24 cellular contexts compared by ENCODE assay signal in the genomic region with DNA sequence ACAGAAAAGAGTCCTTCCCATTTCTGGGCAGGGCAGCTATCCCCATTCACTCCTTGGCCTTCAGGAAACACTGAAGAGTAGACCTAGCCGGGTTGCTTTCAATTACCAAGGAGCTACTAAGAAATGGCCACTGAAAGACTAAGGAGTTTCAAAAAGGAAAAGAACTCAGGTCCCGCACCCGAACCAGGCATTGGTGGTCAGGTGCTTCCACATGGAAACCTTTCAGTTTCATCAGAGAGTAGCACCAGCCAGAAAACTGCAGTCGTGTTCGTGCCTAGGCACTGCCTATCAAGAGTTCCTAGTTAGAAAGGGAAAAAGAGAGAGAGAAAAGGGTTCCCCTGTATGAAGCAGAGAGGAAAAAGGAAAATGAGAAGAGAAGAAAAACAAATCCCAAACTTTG.
"Had no signal": no experiment of that assay in that cellular context is flagged by ENCODE, and none has a peak within 500 bp of the region (broad histone marks: within the 10 kb centered on the region; RNA-seq: fewer than 3 reads in every experiment).

No MANE protein-coding gene starts in this region.

- DNase-seq: colonic mucosa; cortex of kidney; dermis blood vessel endothelial cell; dorsolateral prefrontal cortex; effector CD4-positive, alpha-beta T cell; effector CD8-positive, alpha-beta T cell; effector memory CD4-positive, alpha-beta T cell; effector memory CD8-positive, alpha-beta T cell; endodermal cell; erythroblast; esophagus squamous epithelium; foreskin fibroblast; foreskin keratinocyte; foreskin melanocyte; gastrocnemius medialis; glutamatergic neuron; head of caudate nucleus; heart left ventricle; heart right ventricle had no signal

- H3K9me3 ChIP-seq: colonic mucosa, esophagus muscularis mucosa, esophagus squamous epithelium, gastrocnemius medialis, gastroesophageal sphincter had no signal

- H3K27ac ChIP-seq: colonic mucosa, coronary artery, dorsolateral prefrontal cortex, epithelial cell of prostate, esophagus muscularis mucosa, esophagus squamous epithelium, foreskin keratinocyte, gastrocnemius medialis, gastroesophageal sphincter, heart left ventricle, heart right ventricle had no signal

- H3K4me3 ChIP-seq: colonic mucosa, coronary artery, dorsolateral prefrontal cortex, esophagus muscularis mucosa, esophagus squamous epithelium, gastrocnemius medialis, gastroesophageal sphincter, heart left ventricle, heart right ventricle had no signal

- H3K27me3 ChIP-seq: colonic mucosa, esophagus muscularis mucosa, esophagus squamous epithelium, foreskin keratinocyte, gastrocnemius medialis, gastroesophageal sphincter, heart left ventricle, heart right ventricle had no signal

- ATAC-seq: effector memory CD8-positive, alpha-beta T cell; esophagus mucosa; foreskin keratinocyte; gastrocnemius medialis; gastroesophageal sphincter; heart left ventricle; heart right ventricle had no signal

- H3K4me1 ChIP-seq: colonic mucosa, esophagus muscularis mucosa, esophagus squamous epithelium, foreskin keratinocyte, gastrocnemius medialis, gastroesophageal sphincter, heart left ventricle, heart right ventricle had no signal

- H3K36me3 ChIP-seq: colonic mucosa, esophagus muscularis mucosa, esophagus squamous epithelium, gastrocnemius medialis, gastroesophageal sphincter, heart left ventricle, heart right ventricle had no signal
